Comparison of ENCODE assay signal across 2 cellular contexts in the genomic region with DNA sequence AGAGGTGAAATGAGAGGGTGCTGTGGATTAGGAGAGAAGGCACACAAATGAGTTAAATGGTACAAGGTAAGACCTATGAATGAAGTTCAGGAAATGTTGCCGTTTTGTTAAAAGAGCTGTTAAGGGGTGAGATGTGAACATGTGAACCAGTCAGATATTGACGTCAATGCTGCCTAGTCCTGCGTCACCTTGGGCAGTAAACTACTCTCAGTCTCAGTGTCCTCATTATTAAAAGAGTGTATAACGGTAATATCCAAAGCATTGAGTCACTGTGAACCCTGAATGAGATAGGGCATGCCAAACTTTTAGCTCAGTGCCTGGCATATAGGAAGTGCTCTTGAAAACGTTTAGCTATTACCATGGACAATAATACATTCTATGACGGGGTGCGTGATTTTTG.
TF ChIP-seq lines count a peak whose summit lies in the region.

No MANE protein-coding gene starts in this region.

TF ChIP-seq in GM12878, 131 proteins besides CTCF, POLR2A, EP300 and RAD21:
- 0 out of 2 replicates have a peak, but pooled peaks have one; percentile 24 for TF ChIP-seq CREM (IDR thresholded peaks at IDR 0.05; ENCODE audit: low read depth)
- 0 out of 2 replicates have a peak, but pooled peaks have one; percentile 48 for TF ChIP-seq CREB1 (IDR thresholded peaks at IDR 0.05; ENCODE audit: low read depth)
- TF ChIP-seq CHD1 (IDR thresholded peaks at IDR 0.05; ENCODE audit: low read depth, low read length): no peak

TF ChIP-seq in SK-N-SH treated with all-trans-retinoic acid at 6 μM for 48 hours, 23 proteins besides CTCF, POLR2A, EP300 and RAD21:
- no peak for TF ChIP-seq TCF4 (CRISPR knock-in tag; IDR thresholded peaks at IDR 0.05; ENCODE audit: borderline replicate concordance)
- TF ChIP-seq TSHZ2 (CRISPR knock-in tag; IDR thresholded peaks at IDR 0.05): no peak
- no peak for TF ChIP-seq ZC3H10 (CRISPR knock-in tag; IDR thresholded peaks at IDR 0.05)
- TF ChIP-seq ZNF70 (CRISPR knock-in tag; IDR thresholded peaks at IDR 0.05): no peak
- TF ChIP-seq RARB (CRISPR knock-in tag; IDR thresholded peaks at IDR 0.05): no peak
- no peak for TF ChIP-seq ZNF8 (CRISPR knock-in tag; IDR thresholded peaks at IDR 0.05)
- TF ChIP-seq SNAI2 (CRISPR knock-in tag; IDR thresholded peaks at IDR 0.05): no peak
- TF ChIP-seq ARNTL (CRISPR knock-in tag; IDR thresholded peaks at IDR 0.05; ENCODE audit: borderline replicate concordance, low read depth): no peak
- TF ChIP-seq ISL1 (CRISPR knock-in tag; IDR thresholded peaks at IDR 0.05): no peak
